12 cellular contexts compared by ENCODE assay signal in genomic region chrY:20990869-20991548, GRCh38.
DNase-seq lines count a peak whose midpoint lies in the region; ATAC-seq lines count a peak whose summit lies in the region.
"Had no signal": no experiment of that assay in that cellular context is flagged by ENCODE, and none has a peak within 500 bp of the region (broad histone marks: within the 10 kb centered on the region; RNA-seq: fewer than 3 reads in every experiment).

No MANE protein-coding gene starts in this region.

- intact Hi-C loops in activated CD4-positive, alpha-beta T cell treated with anti-CD3 and anti-CD28 coated beads, Interleukin-2, amount 10 ng/mL, durations not matched to agents 24 days and 14 days (cut with micrococcal nuclease): loop anchor here (10.0 kb wide), 3 partner anchors 114 to 254 kb away; no protein-coding TSS in a partner anchor

- H3K4me1 Mint-ChIP-seq in activated CD4-positive, alpha-beta T cell treated with anti-CD3 and anti-CD28 coated beads, Interleukin-2, amount 10 ng/mL, durations not matched to agents 24 days and 14 days: peaks cover 18% of the 10 kb centered on the region
- peaks cover 29% of the 10 kb centered on the region for H3K4me1 Mint-ChIP-seq in activated naive CD4-positive, alpha-beta T cell treated with anti-CD3 and anti-CD28 coated beads, Interleukin-2, amount 50 U/mL, for 24 hours
- H3K4me1 Mint-ChIP-seq in stimulated activated naive CD8-positive, alpha-beta T cell treated with anti-CD3 and anti-CD28 coated beads, Interleukin-15, Interleukin-2, amounts not matched to agents 100 ng/mL and 50 ng/mL, for 24 hours (ENCODE audit: low read depth): peaks cover 22% of the 10 kb centered on the region
- H3K4me1 Mint-ChIP-seq: mesothelial cell of epicardium had no signal

- peak overlapping the region; percentile 58 for H3K4me3 Mint-ChIP-seq in activated CD4-positive, alpha-beta T cell treated with anti-CD3 and anti-CD28 coated beads, Interleukin-2, amount 10 ng/mL, durations not matched to agents 24 days and 14 days
- H3K4me3 Mint-ChIP-seq in activated naive CD4-positive, alpha-beta T cell treated with anti-CD3 and anti-CD28 coated beads, Interleukin-2, amount 50 U/mL, for 24 hours: peak overlapping the region; percentile 79
- peak overlapping the region; percentile 43 for H3K4me3 Mint-ChIP-seq in stimulated activated naive CD8-positive, alpha-beta T cell treated with anti-CD3 and anti-CD28 coated beads, Interleukin-15, Interleukin-2, amounts not matched to agents 100 ng/mL and 50 ng/mL, for 24 hours
- H3K4me3 Mint-ChIP-seq: mesothelial cell of epicardium had no signal

- peaks cover 2% of the 10 kb centered on the region for H3K36me3 Mint-ChIP-seq in activated CD4-positive, alpha-beta T cell treated with anti-CD3 and anti-CD28 coated beads, Interleukin-2, amount 10 ng/mL, durations not matched to agents 24 days and 14 days (ENCODE audit: low read depth)
- peaks cover 2% of the 10 kb centered on the region for H3K36me3 Mint-ChIP-seq in activated naive CD4-positive, alpha-beta T cell treated with anti-CD3 and anti-CD28 coated beads, Interleukin-2, amount 50 U/mL, for 24 hours
- H3K36me3 Mint-ChIP-seq in stimulated activated naive CD8-positive, alpha-beta T cell treated with anti-CD3 and anti-CD28 coated beads, Interleukin-15, Interleukin-2, amounts not matched to agents 100 ng/mL and 50 ng/mL, for 24 hours (ENCODE audit: low read depth): no peaks in the 10 kb centered on the region
- H3K36me3 Mint-ChIP-seq: mesothelial cell of epicardium had no signal

- no peaks in the 10 kb centered on the region for H3K27me3 Mint-ChIP-seq in activated CD4-positive, alpha-beta T cell treated with anti-CD3 and anti-CD28 coated beads, Interleukin-2, amount 10 ng/mL, durations not matched to agents 24 days and 14 days
- H3K27me3 Mint-ChIP-seq in activated naive CD4-positive, alpha-beta T cell treated with anti-CD3 and anti-CD28 coated beads, Interleukin-2, amount 50 U/mL, for 24 hours: no peaks in the 10 kb centered on the region
- H3K27me3 Mint-ChIP-seq in stimulated activated naive CD8-positive, alpha-beta T cell treated with anti-CD3 and anti-CD28 coated beads, Interleukin-15, Interleukin-2, amounts not matched to agents 100 ng/mL and 50 ng/mL, for 24 hours: no peaks in the 10 kb centered on the region

- ATAC-seq in HG03103 (IDR thresholded peaks at IDR 0.05; ENCODE audit: low read depth, unreplicated experiment): peak; percentile 99

- H3K27ac Mint-ChIP-seq in activated CD4-positive, alpha-beta T cell treated with anti-CD3 and anti-CD28 coated beads, Interleukin-2, amount 10 ng/mL, durations not matched to agents 24 days and 14 days: peak overlapping the region; percentile 25
- no peak overlapping the region for H3K27ac Mint-ChIP-seq in activated naive CD4-positive, alpha-beta T cell treated with anti-CD3 and anti-CD28 coated beads, Interleukin-2, amount 50 U/mL, for 24 hours
- peak overlapping the region; percentile 63 for H3K27ac Mint-ChIP-seq in stimulated activated naive CD8-positive, alpha-beta T cell treated with anti-CD3 and anti-CD28 coated beads, Interleukin-15, Interleukin-2, amounts not matched to agents 100 ng/mL and 50 ng/mL, for 24 hours
- H3K27ac Mint-ChIP-seq: mesothelial cell of epicardium had no signal

- no peaks in the 10 kb centered on the region for H3K9me3 Mint-ChIP-seq in activated CD4-positive, alpha-beta T cell treated with anti-CD3 and anti-CD28 coated beads, Interleukin-2, amount 10 ng/mL, durations not matched to agents 24 days and 14 days
- no peaks in the 10 kb centered on the region for H3K9me3 Mint-ChIP-seq in activated naive CD4-positive, alpha-beta T cell treated with anti-CD3 and anti-CD28 coated beads, Interleukin-2, amount 50 U/mL, for 24 hours
- no peaks in the 10 kb centered on the region for H3K9me3 Mint-ChIP-seq in stimulated activated naive CD8-positive, alpha-beta T cell treated with anti-CD3 and anti-CD28 coated beads, Interleukin-15, Interleukin-2, amounts not matched to agents 100 ng/mL and 50 ng/mL, for 24 hours
- H3K9me3 Mint-ChIP-seq: mesothelial cell of epicardium had no signal

- peak; percentile 73 for DNase-seq in activated CD4-positive, alpha-beta T cell treated with anti-CD3 and anti-CD28 coated beads, Interleukin-2, amount 10 ng/mL, durations not matched to agents 24 days and 14 days
- no peak for DNase-seq in activated CD4-positive, alpha-beta T cell treated with anti-CD3 and anti-CD28 coated beads for 48 hours
- no peak for DNase-seq in GM19238 (ENCODE audit: insufficient read length, low spot score)
- no peak for DNase-seq in stimulated activated naive CD4-positive, alpha-beta T cell treated with Interleukin-2 at 50 U/mL for 16 hours (lab: John Stamatoyannopoulos, UW)
- no peak for DNase-seq in GF-D8 (lab: John Stamatoyannopoulos, UW)
- DNase-seq: ACHN, dermis blood vessel endothelial cell, head of caudate nucleus had no signal
